1 cellular context compared by ENCODE assay signal in genomic region chr16:51328708-51329107, GRCh38.
TF ChIP-seq lines count a peak whose summit lies in the region.

No MANE protein-coding gene starts in this region.

TF ChIP-seq in GM23338, 12 proteins besides CTCF, POLR2A, EP300 and RAD21 (continued from another document):
- TF ChIP-seq, protein P1, sequence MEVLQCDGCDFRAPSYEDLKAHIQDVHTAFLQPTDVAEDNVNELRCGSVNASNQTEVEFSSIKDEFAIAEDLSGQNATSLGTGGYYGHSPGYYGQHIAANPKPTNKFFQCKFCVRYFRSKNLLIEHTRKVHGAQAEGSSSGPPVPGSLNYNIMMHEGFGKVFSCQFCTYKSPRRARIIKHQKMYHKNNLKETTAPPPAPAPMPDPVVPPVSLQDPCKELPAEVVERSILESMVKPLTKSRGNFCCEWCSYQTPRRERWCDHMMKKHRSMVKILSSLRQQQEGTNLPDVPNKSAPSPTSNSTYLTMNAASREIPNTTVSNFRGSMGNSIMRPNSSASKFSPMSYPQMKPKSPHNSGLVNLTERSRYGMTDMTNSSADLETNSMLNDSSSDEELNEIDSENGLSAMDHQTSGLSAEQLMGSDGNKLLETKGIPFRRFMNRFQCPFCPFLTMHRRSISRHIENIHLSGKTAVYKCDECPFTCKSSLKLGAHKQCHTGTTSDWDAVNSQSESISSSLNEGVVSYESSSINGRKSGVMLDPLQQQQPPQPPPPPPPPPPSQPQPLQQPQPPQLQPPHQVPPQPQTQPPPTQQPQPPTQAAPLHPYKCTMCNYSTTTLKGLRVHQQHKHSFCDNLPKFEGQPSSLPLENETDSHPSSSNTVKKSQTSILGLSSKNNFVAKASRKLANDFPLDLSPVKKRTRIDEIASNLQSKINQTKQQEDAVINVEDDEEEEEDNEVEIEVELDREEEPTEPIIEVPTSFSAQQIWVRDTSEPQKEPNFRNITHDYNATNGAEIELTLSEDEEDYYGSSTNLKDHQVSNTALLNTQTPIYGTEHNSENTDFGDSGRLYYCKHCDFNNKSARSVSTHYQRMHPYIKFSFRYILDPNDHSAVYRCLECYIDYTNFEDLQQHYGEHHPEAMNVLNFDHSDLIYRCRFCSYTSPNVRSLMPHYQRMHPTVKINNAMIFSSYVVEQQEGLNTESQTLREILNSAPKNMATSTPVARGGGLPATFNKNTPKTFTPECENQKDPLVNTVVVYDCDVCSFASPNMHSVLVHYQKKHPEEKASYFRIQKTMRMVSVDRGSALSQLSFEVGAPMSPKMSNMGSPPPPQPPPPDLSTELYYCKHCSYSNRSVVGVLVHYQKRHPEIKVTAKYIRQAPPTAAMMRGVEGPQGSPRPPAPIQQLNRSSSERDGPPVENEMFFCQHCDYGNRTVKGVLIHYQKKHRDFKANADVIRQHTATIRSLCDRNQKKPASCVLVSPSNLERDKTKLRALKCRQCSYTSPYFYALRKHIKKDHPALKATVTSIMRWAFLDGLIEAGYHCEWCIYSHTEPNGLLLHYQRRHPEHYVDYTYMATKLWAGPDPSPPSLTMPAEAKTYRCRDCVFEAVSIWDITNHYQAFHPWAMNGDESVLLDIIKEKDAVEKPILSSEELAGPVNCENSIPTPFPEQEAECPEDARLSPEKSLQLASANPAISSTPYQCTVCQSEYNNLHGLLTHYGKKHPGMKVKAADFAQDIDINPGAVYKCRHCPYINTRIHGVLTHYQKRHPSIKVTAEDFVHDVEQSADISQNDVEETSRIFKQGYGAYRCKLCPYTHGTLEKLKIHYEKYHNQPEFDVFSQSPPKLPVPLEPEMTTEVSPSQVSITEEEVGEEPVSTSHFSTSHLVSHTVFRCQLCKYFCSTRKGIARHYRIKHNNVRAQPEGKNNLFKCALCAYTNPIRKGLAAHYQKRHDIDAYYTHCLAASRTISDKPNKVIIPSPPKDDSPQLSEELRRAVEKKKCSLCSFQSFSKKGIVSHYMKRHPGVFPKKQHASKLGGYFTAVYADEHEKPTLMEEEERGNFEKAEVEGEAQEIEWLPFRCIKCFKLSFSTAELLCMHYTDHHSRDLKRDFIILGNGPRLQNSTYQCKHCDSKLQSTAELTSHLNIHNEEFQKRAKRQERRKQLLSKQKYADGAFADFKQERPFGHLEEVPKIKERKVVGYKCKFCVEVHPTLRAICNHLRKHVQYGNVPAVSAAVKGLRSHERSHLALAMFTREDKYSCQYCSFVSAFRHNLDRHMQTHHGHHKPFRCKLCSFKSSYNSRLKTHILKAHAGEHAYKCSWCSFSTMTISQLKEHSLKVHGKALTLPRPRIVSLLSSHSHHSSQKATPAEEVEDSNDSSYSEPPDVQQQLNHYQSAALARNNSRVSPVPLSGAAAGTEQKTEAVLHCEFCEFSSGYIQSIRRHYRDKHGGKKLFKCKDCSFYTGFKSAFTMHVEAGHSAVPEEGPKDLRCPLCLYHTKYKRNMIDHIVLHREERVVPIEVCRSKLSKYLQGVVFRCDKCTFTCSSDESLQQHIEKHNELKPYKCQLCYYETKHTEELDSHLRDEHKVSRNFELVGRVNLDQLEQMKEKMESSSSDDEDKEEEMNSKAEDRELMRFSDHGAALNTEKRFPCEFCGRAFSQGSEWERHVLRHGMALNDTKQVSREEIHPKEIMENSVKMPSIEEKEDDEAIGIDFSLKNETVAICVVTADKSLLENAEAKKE (CRISPR knock-in tag; IDR thresholded peaks at IDR 0.05) = no peak
